In genomic region chr11:59171508-59172322, GRCh38 we compare ENCODE assay signal across 8 cellular contexts. TPM values are rescaled to one million over a fixed set of nuclear protein-coding genes. Genes with fewer than 3 reads are reported as not detected.
DNase-seq lines count a peak whose midpoint lies in the region; ATAC-seq lines count a peak whose summit lies in the region.

Gene DTX4, plus strand, starts transcription at chr11:59172132. Its CDS starts 464 bp downstream, at chr11:59172596.

- H3K4me1 ChIP-seq in CD4-positive, CD25-positive, alpha-beta regulatory T cell (ENCODE audit: control insufficient read depth, insufficient read depth, low read length, poor library complexity, severe bottlenecking), result peaks cover 20% of the 10 kb centered on the region

- POLR2A ChIA-PET in activated CD8-positive, alpha-beta T cell treated with anti-CD3 and anti-CD28 coated beads, Interleukin-2, amount 10 ng/mL, durations not matched to agents 7 days and 5 days (lab: Charles Lee), result interaction anchor here (0.6 kb wide), 2 partner anchors 15 to 29 kb away, joined by 3 read pairs; partner anchors contain the start of gene FAM111A

- CTCF ChIA-PET in activated CD8-positive, alpha-beta T cell treated with anti-CD3 and anti-CD28 coated beads, Interleukin-2, amount 10 ng/mL, durations not matched to agents 7 days and 5 days (lab: Charles Lee), result interaction anchor here (0.6 to 9.7 kb wide), 40 partner anchors 10 to 1131 kb away, joined by 3 to 113 read pairs (median 5); partner anchors contain the start of genes FAM111A, OR5A2 and PATL1

- DNase-seq in CD4-positive, CD25-positive, alpha-beta regulatory T cell, result peak; percentile 80 to 88 (median 81)
- DNase-seq in NCI-H774 (lab: John Stamatoyannopoulos, UW), result peak; percentile 67
- DNase-seq in activated CD8-positive, alpha-beta T cell treated with anti-CD3 and anti-CD28 coated beads, Interleukin-2, amount 10 ng/mL, durations not matched to agents 7 days and 5 days, result peak; percentile 93
- DNase-seq in effector CD8-positive, alpha-beta T cell (lab: John Stamatoyannopoulos, UW), result peak; percentile 80
- DNase-seq in medulla oblongata (ENCODE audit: extremely low spot score), result peak; percentile 96
- DNase-seq in stimulated activated CD4-positive, alpha-beta T cell treated with anti-CD3 and anti-CD28 coated beads, TNF-alpha, amount 100 ng/mL, for 48 hours (ENCODE audit: low read depth in 3 of 3), result peak; percentile 77 to 95 (median 78)

- H3K27ac Mint-ChIP-seq in CD4-positive, CD25-positive, alpha-beta regulatory T cell, result peak within 1 kb of the TSS in 1 of 3 donors; percentile 66
- no peak within 1 kb of the TSS for H3K27ac Mint-ChIP-seq in activated CD8-positive, alpha-beta T cell treated with anti-CD3 and anti-CD28 coated beads, Interleukin-2, amount 10 ng/mL, durations not matched to agents 7 days and 5 days

- H3K36me3 ChIP-seq in CD4-positive, CD25-positive, alpha-beta regulatory T cell (ENCODE audit: control insufficient read depth, insufficient read depth, low read length), result no peaks in the 10 kb centered on the region

- H3K4me3 Mint-ChIP-seq in CD4-positive, CD25-positive, alpha-beta regulatory T cell, result peak within 1 kb of the TSS; percentile 73 to 91 (median 90)
- peak within 1 kb of the TSS; percentile 64 for H3K4me3 Mint-ChIP-seq in activated CD8-positive, alpha-beta T cell treated with anti-CD3 and anti-CD28 coated beads, Interleukin-2, amount 10 ng/mL, durations not matched to agents 7 days and 5 days

- H3K27me3 Mint-ChIP-seq in CD4-positive, CD25-positive, alpha-beta regulatory T cell, result peaks cover 38% of the 10 kb centered on the region
- peaks cover 27% of the 10 kb centered on the region for H3K27me3 Mint-ChIP-seq in activated CD8-positive, alpha-beta T cell treated with anti-CD3 and anti-CD28 coated beads, Interleukin-2, amount 10 ng/mL, durations not matched to agents 7 days and 5 days (ENCODE audit: low read depth)

- peak; percentile 83 to 88 for ATAC-seq in CD4-positive, CD25-positive, alpha-beta regulatory T cell (ENCODE audit: low read depth in 2 of 2)
- ATAC-seq in GM19351 (IDR thresholded peaks at IDR 0.05; ENCODE audit: unreplicated experiment) (peak; percentile 64), HG03520 (IDR thresholded peaks at IDR 0.05; ENCODE audit: unreplicated experiment) (peak; percentile 74)
- peak; percentile 88 for ATAC-seq in activated CD8-positive, alpha-beta T cell treated with anti-CD3 and anti-CD28 coated beads, Interleukin-2, amount 10 ng/mL, durations not matched to agents 7 days and 5 days

- no peaks in the 10 kb centered on the region for H3K9me3 Mint-ChIP-seq in CD4-positive, CD25-positive, alpha-beta regulatory T cell
- H3K9me3 Mint-ChIP-seq in activated CD8-positive, alpha-beta T cell treated with anti-CD3 and anti-CD28 coated beads, Interleukin-2, amount 10 ng/mL, durations not matched to agents 7 days and 5 days (ENCODE audit: insufficient read depth), result no peaks in the 10 kb centered on the region

- H3K4me3 ChIP-seq in CD4-positive, CD25-positive, alpha-beta regulatory T cell (ENCODE audit: low read depth, low read length), result peak within 1 kb of the TSS; percentile 64

- H3K9me3 ChIP-seq in CD4-positive, CD25-positive, alpha-beta regulatory T cell (ENCODE audit: control insufficient read depth in 2 of 2, low read length in 2 of 2), result no peaks in the 10 kb centered on the region

- peaks cover 14% of the 10 kb centered on the region for H3K27me3 ChIP-seq in CD4-positive, CD25-positive, alpha-beta regulatory T cell (ENCODE audit: control insufficient read depth, insufficient read depth, low read length)

- H3K4me1 Mint-ChIP-seq in CD4-positive, CD25-positive, alpha-beta regulatory T cell, result peaks cover 0 to 8% (median 1%) of the 10 kb centered on the region in 4 donors
- peaks cover 7% of the 10 kb centered on the region for H3K4me1 Mint-ChIP-seq in activated CD8-positive, alpha-beta T cell treated with anti-CD3 and anti-CD28 coated beads, Interleukin-2, amount 10 ng/mL, durations not matched to agents 7 days and 5 days (ENCODE audit: low read depth)

- H3K36me3 Mint-ChIP-seq in CD4-positive, CD25-positive, alpha-beta regulatory T cell, result no peaks in the 10 kb centered on the region
- H3K36me3 Mint-ChIP-seq in activated CD8-positive, alpha-beta T cell treated with anti-CD3 and anti-CD28 coated beads, Interleukin-2, amount 10 ng/mL, durations not matched to agents 7 days and 5 days (ENCODE audit: low read depth), result no peaks in the 10 kb centered on the region

- no peak within 1 kb of the TSS for H3K27ac ChIP-seq in CD4-positive, CD25-positive, alpha-beta regulatory T cell (ENCODE audit: insufficient read depth, low read length, poor library complexity, severe bottlenecking)

RNA-seq across cellular contexts. Expression of gene DTX4, which starts in this region (rescaled TPM):
- total RNA-seq in CD4-positive, CD25-positive, alpha-beta regulatory T cell, result 1.0 TPM
- under 1 TPM in 2 of 4 donors, not detected in 2; 0.11 to 0.25 TPM for polyA plus RNA-seq in CD4-positive, CD25-positive, alpha-beta regulatory T cell
- under 1 TPM; 0.18 to 0.45 TPM for total RNA-seq in activated CD8-positive, alpha-beta T cell treated with anti-CD3 and anti-CD28 coated beads, Interleukin-2, amount 10 ng/mL, durations not matched to agents 7 days and 5 days

Comparison
In these comparisons a context has a peak if more than half of its experiments do, and no peak if none do; other contexts are left out.
1. Peak in DNase-seq and ATAC-seq in activated CD8-positive, alpha-beta T cell treated with anti-CD3 and anti-CD28 coated beads, Interleukin-2, amount 10 ng/mL, durations not matched to agents 7 days and 5 days; RNA of the gene not detected or under 1 TPM.